Comparison of ENCODE assay signal across 8 cellular contexts in genomic region chrX:129540068-129540653, GRCh38. TPM values are rescaled to one million over a fixed set of nuclear protein-coding genes. Genes with fewer than 3 reads are reported as not detected.
DNase-seq lines count a peak whose midpoint lies in the region; ATAC-seq and TF ChIP-seq lines count a peak whose summit lies in the region.

Gene OCRL, plus strand, starts transcription at chrX:129540259. Its CDS starts 181 bp downstream, at chrX:129540440.

- H3K4me1 Mint-ChIP-seq in T-helper 17 cell: peaks cover 9% of the 10 kb centered on the region
- peaks cover 15% of the 10 kb centered on the region for H3K4me1 Mint-ChIP-seq in brain

- no peaks in the 10 kb centered on the region for H3K36me3 ChIP-seq in iPS-18a (ENCODE audit: control insufficient read depth, low read depth, low read length)

- H3K9ac ChIP-seq in iPS-18a (ENCODE audit: low read length): peak within 1 kb of the TSS; percentile 71

- H3K9me3 Mint-ChIP-seq in brain: no peaks in the 10 kb centered on the region

- no peaks in the 10 kb centered on the region for H3K27me3 ChIP-seq in iPS-18a (ENCODE audit: control insufficient read depth, insufficient read depth, low read length)

- H3K27ac Mint-ChIP-seq in T-helper 17 cell (peak within 1 kb of the TSS; percentile 24), brain (peak within 1 kb of the TSS; percentile 2 to 82 (median 52))

- ATAC-seq in HG02623 (IDR thresholded peaks at IDR 0.05; ENCODE audit: unreplicated experiment) (peak; percentile 97), T-helper 17 cell (peak; percentile 76)

- H3K4me1 ChIP-seq in iPS-18a (ENCODE audit: control insufficient read depth, low read depth, low read length): no peaks in the 10 kb centered on the region

- peak; percentile 42 to 79 for TF ChIP-seq CTCF in brain (conservative IDR thresholded peaks at IDR 0.05)

- H3K9me3 ChIP-seq in T-helper 17 cell (ENCODE audit: control insufficient read depth, low read length, poor library complexity, severe bottlenecking) (no peaks in the 10 kb centered on the region), iPS-18a (ENCODE audit: control insufficient read depth, low read depth, low read length) (peaks cover 15% of the 10 kb centered on the region)

- H3K36me3 Mint-ChIP-seq in T-helper 17 cell (ENCODE audit: low read depth): no peaks in the 10 kb centered on the region
- H3K36me3 Mint-ChIP-seq in brain: no peaks in the 10 kb centered on the region

- H3K4me3 Mint-ChIP-seq in T-helper 17 cell: peak within 1 kb of the TSS; percentile 87
- peak within 1 kb of the TSS; percentile 78 to 86 (median 81) for H3K4me3 Mint-ChIP-seq in brain

- no peak within 1 kb of the TSS for H3K27ac ChIP-seq in iPS-18a (ENCODE audit: low read length)

- peak; percentile 40 for DNase-seq in NCI-H2029 (lab: John Stamatoyannopoulos, UW)
- no peak for DNase-seq in NCI-H2029 treated with DMSO at 0.1 percent for 48 hours (lab: John Stamatoyannopoulos, UW)
- DNase-seq in NCI-H1092 (lab: John Stamatoyannopoulos, UW): peak; percentile 58
- peak in 2 of 3 donors; percentile 14 for DNase-seq in T-helper 17 cell
- no peak for DNase-seq in skeletal muscle cell (ENCODE audit: low read depth)

- H3K27me3 Mint-ChIP-seq in T-helper 17 cell (peaks cover 5% of the 10 kb centered on the region), brain (no peaks in the 10 kb centered on the region)

- H3K4me3 ChIP-seq in iPS-18a (ENCODE audit: low read length) (peak within 1 kb of the TSS; percentile 75), skeletal muscle cell (ENCODE audit: low read depth, low read length) (peak within 1 kb of the TSS; percentile 61)

RNA-seq across cellular contexts. Expression of gene OCRL, which starts in this region (rescaled TPM):
- 1 to 10 TPM; 2.1 to 2.9 TPM for total RNA-seq in T-helper 17 cell
- polyA plus RNA-seq in brain (ENCODE audit: insufficient read depth, low read depth, low replicate concordance): 35.5 TPM

Comparison
In these comparisons a context has a peak if more than half of its experiments do, and no peak if none do; other contexts are left out.
1. DNase-seq: peak in NCI-H2029 (single experiment), NCI-H1092 (single experiment) and T-helper 17 cell (2 of 3); none in NCI-H2029 treated with DMSO at 0.1 percent for 48 hours (single experiment) and skeletal muscle cell (single experiment).